Comparison of ENCODE assay signal across 28 cellular contexts in the genomic region with DNA sequence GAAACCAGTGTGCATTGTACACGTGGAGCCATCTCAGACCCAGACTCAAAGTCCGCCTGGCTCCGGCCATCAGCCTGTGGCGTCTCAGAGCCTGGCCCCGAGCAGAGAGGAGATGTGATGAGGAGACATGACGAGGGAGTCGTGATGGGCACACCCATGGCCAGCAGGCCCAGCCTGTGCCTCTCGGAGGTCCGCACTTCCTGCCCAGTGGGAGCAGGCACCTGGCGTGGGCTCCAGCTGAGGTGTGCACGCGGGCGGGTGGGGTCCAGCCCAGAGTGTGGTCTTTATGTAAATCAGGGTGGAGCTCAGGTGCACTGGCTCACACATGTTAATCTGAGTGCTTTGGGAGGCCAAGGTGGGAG. TPM values are rescaled to one million over a fixed set of nuclear protein-coding genes. Genes with fewer than 3 reads are reported as not detected.
DNase-seq lines count a peak whose midpoint lies in the region; ATAC-seq, FAIRE-seq and TF ChIP-seq lines count a peak whose summit lies in the region.
"Had no signal": no experiment of that assay in that cellular context is flagged by ENCODE, and none has a peak within 500 bp of the region (broad histone marks: within the 10 kb centered on the region; RNA-seq: fewer than 3 reads in every experiment).

No MANE protein-coding gene starts in this region.

- FAIRE-seq in kidney (lab: Jason Lieb, UNC): no peak
- FAIRE-seq in small intestine (lab: Jason Lieb, UNC): no peak
- FAIRE-seq: GM12892 had no signal

- no peak for TF ChIP-seq CTCF in kidney (IDR thresholded peaks at IDR 0.05; ENCODE audit: borderline replicate concordance, extremely low read depth, insufficient read depth)

- H3K27me3 ChIP-seq in small intestine (ENCODE audit: control insufficient read depth in 2 of 2, insufficient read depth in 2 of 2, low read length in 2 of 2): no peaks in the 10 kb centered on the region
- H3K27me3 ChIP-seq: cardiac muscle cell, MG63 had no signal

- no peak overlapping the region for H3K4me3 ChIP-seq in kidney (ENCODE audit: low read length in 2 of 2)
- H3K4me3 ChIP-seq in small intestine (ENCODE audit: low read depth in 1 of 2, low read length in 2 of 2): no peak overlapping the region
- H3K4me3 ChIP-seq: cardiac muscle cell, MG63 had no signal

- H3K9me3 ChIP-seq in kidney (ENCODE audit: control insufficient read depth in 1 of 2, low read length in 2 of 2): no peaks in the 10 kb centered on the region
- H3K9me3 ChIP-seq in small intestine (ENCODE audit: control insufficient read depth, low read depth): no peaks in the 10 kb centered on the region
- H3K9me3 ChIP-seq: MG63, SK-N-SH had no signal

- H3K27ac ChIP-seq in kidney (ENCODE audit: low read depth in 2 of 2, low read length in 2 of 2) (no peak overlapping the region), small intestine (ENCODE audit: low read depth in 1 of 2, low read length in 1 of 2) (no peak overlapping the region)
- H3K27ac ChIP-seq: cardiac muscle cell had no signal

- WGBS in small intestine, 3 donors: 85 to 86% (median 86%) methylated on average over 13 of the region's 13 CpGs

- H3K4me1 Mint-ChIP-seq in activated naive CD8-positive, alpha-beta T cell treated with anti-CD3 and anti-CD28 coated beads, Interleukin-2, amount 10 ng/mL, durations not matched to agents 7 days and 5 days: peaks cover 5% of the 10 kb centered on the region
- H3K4me1 Mint-ChIP-seq in activated naive CD8-positive, alpha-beta T cell treated with anti-CD3 and anti-CD28 coated beads for 36 hours: peaks cover 6% of the 10 kb centered on the region

- no peak for DNase-seq in activated naive CD8-positive, alpha-beta T cell treated with anti-CD3 and anti-CD28 coated beads, Interleukin-2, amount 10 ng/mL, durations not matched to agents 7 days and 5 days
- DNase-seq in activated naive CD8-positive, alpha-beta T cell treated with anti-CD3 and anti-CD28 coated beads for 36 hours: no peak
- peak; percentile 65 for DNase-seq in kidney
- DNase-seq in NCI-H146 (lab: John Stamatoyannopoulos, UW): no peak
- DNase-seq in small intestine: no peak
- DNase-seq: activated CD8-positive, alpha-beta memory T cell treated with anti-CD3 and anti-CD28 coated beads for 24 hours; activated naive CD4-positive, alpha-beta T cell; activated T-cell treated with anti-CD3 and anti-CD28 coated beads, Interleukin-2, amount 50 U/mL, for 24 hours; COR-L47; DND-41; HCEC 1CT; MG63; naive thymus-derived CD4-positive, alpha-beta T cell; NCI-H1436 treated with DMSO at 0.1 percent for 48 hours; NCI-H2171 treated with DMSO at 0.1 percent for 48 hours; NCI-H524 treated with DMSO at 0.1 percent for 48 hours; SK-N-SH; stimulated activated CD4-positive, alpha-beta T cell treated with anti-CD3 and anti-CD28 coated beads, Interleukin-12 subunit alpha, Interleukin-12 subunit beta, amount 100 ng/mL, for 4 hours; trophoblast cell had no signal

- no peak overlapping the region for H3K9ac ChIP-seq in kidney (ENCODE audit: low read length in 2 of 2)
- H3K9ac ChIP-seq: SK-N-SH had no signal

- no peak overlapping the region for H3K4me3 Mint-ChIP-seq in activated naive CD8-positive, alpha-beta T cell treated with anti-CD3 and anti-CD28 coated beads, Interleukin-2, amount 10 ng/mL, durations not matched to agents 7 days and 5 days
- no peak overlapping the region for H3K4me3 Mint-ChIP-seq in activated naive CD8-positive, alpha-beta T cell treated with anti-CD3 and anti-CD28 coated beads for 36 hours
- H3K4me3 Mint-ChIP-seq: activated T-cell treated with anti-CD3 and anti-CD28 coated beads, Interleukin-2, amount 50 U/mL, for 24 hours; dendritic cell treated with granulocyte-macrophage colony-stimulating factor and Interleukin-4, amounts not matched to agents 40 ng/mL and 50 ng/mL, for 4 days; naive thymus-derived CD4-positive, alpha-beta T cell had no signal

- POLR2A ChIA-PET in activated naive CD8-positive, alpha-beta T cell treated with anti-CD3 and anti-CD28 coated beads, Interleukin-2, amount 10 ng/mL, durations not matched to agents 7 days and 5 days (lab: Charles Lee): interaction anchor here (1.6 kb wide), 1 partner anchor 26 kb away, joined by 3 read pairs; a partner anchor contains a TSS

- H3K4me1 ChIP-seq in kidney (ENCODE audit: control insufficient read depth in 1 of 2, insufficient read depth in 1 of 2, low read depth in 1 of 2, low read length in 2 of 2): peaks cover 4 to 6% of the 10 kb centered on the region in 2 donors
- H3K4me1 ChIP-seq in small intestine (ENCODE audit: control insufficient read depth in 2 of 2, insufficient read depth in 1 of 2, low read depth in 1 of 2, low read length in 1 of 2): no peaks in the 10 kb centered on the region

- no peaks in the 10 kb centered on the region for H3K27me3 Mint-ChIP-seq in activated naive CD8-positive, alpha-beta T cell treated with anti-CD3 and anti-CD28 coated beads, Interleukin-2, amount 10 ng/mL, durations not matched to agents 7 days and 5 days
- H3K27me3 Mint-ChIP-seq in activated naive CD8-positive, alpha-beta T cell treated with anti-CD3 and anti-CD28 coated beads for 36 hours: no peaks in the 10 kb centered on the region
- H3K27me3 Mint-ChIP-seq: activated T-cell treated with anti-CD3 and anti-CD28 coated beads, Interleukin-2, amount 50 U/mL, for 24 hours; dendritic cell treated with granulocyte-macrophage colony-stimulating factor and Interleukin-4, amounts not matched to agents 40 ng/mL and 50 ng/mL, for 4 days; naive thymus-derived CD4-positive, alpha-beta T cell had no signal

- intact Hi-C loops in kidney (cut with DNase I): no loop called here

- peaks cover 18% of the 10 kb centered on the region for H3K36me3 Mint-ChIP-seq in activated naive CD8-positive, alpha-beta T cell treated with anti-CD3 and anti-CD28 coated beads, Interleukin-2, amount 10 ng/mL, durations not matched to agents 7 days and 5 days
- peaks cover 23% of the 10 kb centered on the region for H3K36me3 Mint-ChIP-seq in activated naive CD8-positive, alpha-beta T cell treated with anti-CD3 and anti-CD28 coated beads for 36 hours

- H3K27ac Mint-ChIP-seq in activated naive CD8-positive, alpha-beta T cell treated with anti-CD3 and anti-CD28 coated beads, Interleukin-2, amount 10 ng/mL, durations not matched to agents 7 days and 5 days: peak overlapping the region; percentile 30
- no peak overlapping the region for H3K27ac Mint-ChIP-seq in activated naive CD8-positive, alpha-beta T cell treated with anti-CD3 and anti-CD28 coated beads for 36 hours
- H3K27ac Mint-ChIP-seq: dendritic cell treated with granulocyte-macrophage colony-stimulating factor and Interleukin-4, amounts not matched to agents 40 ng/mL and 50 ng/mL, for 4 days had no signal

- H3K36me3 ChIP-seq in kidney (ENCODE audit: control insufficient read depth in 1 of 2, insufficient read depth in 2 of 2, low read length in 2 of 2) (peaks cover 0 to 2% of the 10 kb centered on the region in 2 donors), small intestine (ENCODE audit: control insufficient read depth in 2 of 2, insufficient read depth in 2 of 2, low read length in 2 of 2) (no peaks in the 10 kb centered on the region)
- H3K36me3 ChIP-seq: cardiac muscle cell had no signal

- H3K9me3 Mint-ChIP-seq in activated naive CD8-positive, alpha-beta T cell treated with anti-CD3 and anti-CD28 coated beads, Interleukin-2, amount 10 ng/mL, durations not matched to agents 7 days and 5 days: peaks cover 1% of the 10 kb centered on the region
- H3K9me3 Mint-ChIP-seq in activated naive CD8-positive, alpha-beta T cell treated with anti-CD3 and anti-CD28 coated beads for 36 hours: peaks cover 1% of the 10 kb centered on the region
- H3K9me3 Mint-ChIP-seq: activated T-cell treated with anti-CD3 and anti-CD28 coated beads, Interleukin-2, amount 50 U/mL, for 24 hours had no signal

- ATAC-seq in activated naive CD8-positive, alpha-beta T cell treated with anti-CD3 and anti-CD28 coated beads, Interleukin-2, amount 10 ng/mL, durations not matched to agents 7 days and 5 days (ENCODE audit: low read depth): no peak
- no peak for ATAC-seq in HG02852 (IDR thresholded peaks at IDR 0.05; ENCODE audit: unreplicated experiment)
- ATAC-seq: activated CD4-positive, CD25-positive, alpha-beta regulatory T cell treated with anti-CD3 and anti-CD28 coated beads, Interleukin-2, amount 50 U/mL, for 24 hours; naive thymus-derived CD4-positive, alpha-beta T cell had no signal

RNA-seq across cellular contexts. Expression of a gene that starts 26.0 kb away (rescaled TPM):
- 1 to 10 TPM; 2.1 to 4.1 TPM for total RNA-seq in activated naive CD8-positive, alpha-beta T cell treated with anti-CD3 and anti-CD28 coated beads, Interleukin-2, amount 10 ng/mL, durations not matched to agents 7 days and 5 days
- 1 to 10 TPM; 2.4 to 2.8 TPM for total RNA-seq in activated naive CD8-positive, alpha-beta T cell treated with anti-CD3 and anti-CD28 coated beads for 36 hours
- total RNA-seq in kidney: 10.3 TPM
- polyA plus RNA-seq in kidney (ENCODE audit: insufficient read depth, low read depth, low replicate concordance): 7.6 TPM
- polyA plus RNA-seq in small intestine: 10 to 100 TPM in 1 of 3 donors, 1 to 10 TPM in 2; 1.1 to 13.4 (median 1.1) TPM

RNA-seq across cellular contexts. Expression of a gene that starts 35.3 kb away (rescaled TPM):
- total RNA-seq in activated naive CD8-positive, alpha-beta T cell treated with anti-CD3 and anti-CD28 coated beads, Interleukin-2, amount 10 ng/mL, durations not matched to agents 7 days and 5 days: not detected
- total RNA-seq in activated naive CD8-positive, alpha-beta T cell treated with anti-CD3 and anti-CD28 coated beads for 36 hours: not detected
- total RNA-seq in kidney: 0.13 TPM
- polyA plus RNA-seq in kidney (ENCODE audit: insufficient read depth, low read depth, low replicate concordance) (0.17 TPM), small intestine (1 to 10 TPM in 1 of 3 donors, under 1 TPM in 2; 0.81 to 1.4 (median 0.89) TPM)
- total RNA-seq: A673; naive thymus-derived CD4-positive, alpha-beta T cell; osteocyte; RPMI7951 had no signal
- polyA plus RNA-seq: BJ; naive thymus-derived CD4-positive, alpha-beta T cell had no signal

RNA-seq across cellular contexts. Expression of a gene that starts 43.0 kb away (rescaled TPM):
- total RNA-seq in activated naive CD8-positive, alpha-beta T cell treated with anti-CD3 and anti-CD28 coated beads, Interleukin-2, amount 10 ng/mL, durations not matched to agents 7 days and 5 days: 10 to 100 TPM; 26.2 to 29.3 TPM
- total RNA-seq in activated naive CD8-positive, alpha-beta T cell treated with anti-CD3 and anti-CD28 coated beads for 36 hours: 10 to 100 TPM; 17.7 to 18.1 TPM
- 14.7 TPM for total RNA-seq in kidney
- polyA plus RNA-seq in kidney (ENCODE audit: insufficient read depth, low read depth, low replicate concordance) (4.8 TPM), small intestine (10 to 100 TPM in 1 of 3 donors, 1 to 10 TPM in 2; 8.9 to 10.6 (median 8.9) TPM)
